In the genomic region with DNA sequence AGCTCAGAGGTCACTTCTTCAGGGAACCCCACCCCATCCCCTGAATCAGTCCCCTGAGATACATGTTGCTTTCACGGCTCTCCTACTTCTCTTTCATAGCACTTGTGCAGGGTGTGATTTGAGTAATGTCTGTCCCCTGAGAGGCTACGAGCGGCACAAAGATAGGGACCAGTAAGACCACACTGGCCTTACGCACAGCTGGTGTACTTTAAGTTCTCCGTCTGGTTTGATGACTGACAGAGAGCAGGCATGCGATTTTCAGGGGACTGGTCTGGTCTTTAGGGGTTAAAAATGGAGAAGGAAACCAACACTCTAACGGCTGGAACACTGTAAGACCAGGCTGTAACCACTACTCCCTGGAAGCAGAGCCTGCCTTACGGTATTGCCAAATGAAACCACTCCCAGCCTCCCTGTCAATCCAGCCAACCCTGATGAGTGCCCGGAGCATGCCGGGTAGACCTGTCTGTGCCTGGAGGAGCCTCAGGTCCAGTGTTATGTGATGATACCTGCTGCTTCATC, we compare ENCODE assay signal across 10 cellular contexts. TPM values are rescaled to one million over a fixed set of nuclear protein-coding genes. Genes with fewer than 3 reads are reported as not detected.
DNase-seq lines count a peak whose midpoint lies in the region; ATAC-seq and TF ChIP-seq lines count a peak whose summit lies in the region.
"Had no signal": no experiment of that assay in that cellular context is flagged by ENCODE, and none has a peak within 500 bp of the region (broad histone marks: within the 10 kb centered on the region; RNA-seq: fewer than 3 reads in every experiment).

No MANE protein-coding gene starts in this region.

- H3K36me3 ChIP-seq in heart left ventricle, result peaks cover 0 to 23% (median 5%) of the 10 kb centered on the region in 9 donors

- ATAC-seq in GM21367 (IDR thresholded peaks at IDR 0.05; ENCODE audit: unreplicated experiment) (peak; percentile 53), HG03571 (IDR thresholded peaks at IDR 0.05; ENCODE audit: unreplicated experiment) (peak; percentile 44), heart left ventricle (peak; percentile 50 to 63 (median 54)), GM18907 (IDR thresholded peaks at IDR 0.05; ENCODE audit: unreplicated experiment) (no peak), sciatic nerve (no peak)

- peaks cover 8 to 81% (median 60%) of the 10 kb centered on the region in 12 donors for H3K4me1 ChIP-seq in heart left ventricle

- no peak for TF ChIP-seq CTCF in heart left ventricle (IDR thresholded peaks at IDR 0.05)

- H3K27ac ChIP-seq in heart left ventricle, result peak overlapping the region in 8 of 12 donors; percentile 12 to 70 (median 52)
- H3K27ac ChIP-seq: epithelial cell of prostate had no signal

- DNase-seq in GF-D8 (lab: John Stamatoyannopoulos, UW) (peak; percentile 65), heart left ventricle (peak in 2 of 5 donors; percentile 60 to 63), NK-92 (lab: John Stamatoyannopoulos, UW; ENCODE audit: unreplicated experiment) (no peak), ureter (ENCODE audit: low spot score) (no peak), sciatic nerve (ENCODE audit: low spot score) (no peak)

- H3K4me3 ChIP-seq in heart left ventricle, result peak overlapping the region in 3 of 12 donors; percentile 9 to 15 (median 13)

- intact Hi-C loops in heart left ventricle (cut with DNase I) (loop anchor here in 1 of 10 donors (10.0 kb wide), 1 partner anchor 334 kb away; a partner anchor contains a TSS), sciatic nerve (cut with DNase I) (no loop called here)

- no peaks in the 10 kb centered on the region for H3K27me3 ChIP-seq in heart left ventricle

- H3K9me3 ChIP-seq in heart left ventricle, result no peaks in the 10 kb centered on the region

- 29 to 46% (median 33%) methylated on average over 10 of the region's 10 CpGs for WGBS in heart left ventricle, 4 donors

- no peak for TF ChIP-seq POLR2A in heart left ventricle (IDR thresholded peaks at IDR 0.05)

RNA-seq across cellular contexts. Expression of a gene that starts 47.1 kb away (rescaled TPM):
- total RNA-seq in heart left ventricle (10 to 100 TPM; 22.7 to 57.5 (median 34.5) TPM), ureter (60.4 TPM), sciatic nerve (84.9 TPM)
- polyA plus RNA-seq in heart left ventricle, result 10 to 100 TPM; 14.6 to 29.0 TPM

RNA-seq across cellular contexts. Expression of a gene that starts 51.0 kb away (rescaled TPM):
- total RNA-seq in heart left ventricle, result under 1 TPM; 0.13 to 0.90 (median 0.50) TPM
- under 1 TPM; 0.03 to 0.42 TPM for polyA plus RNA-seq in heart left ventricle
- 0.23 TPM for total RNA-seq in ureter
- 0.40 TPM for total RNA-seq in sciatic nerve
- total RNA-seq: mononuclear cell had no signal

Comparison
In these comparisons a context has a peak if more than half of its experiments do, and no peak if none do; other contexts are left out.
1. ATAC-seq: peak in GM21367 (single experiment), HG03571 (single experiment) and heart left ventricle (4 of 4); none in GM18907 (single experiment) and sciatic nerve (single experiment).